In genomic region chr14:68708343-68708742, GRCh38 we compare ENCODE assay signal across 21 cellular contexts.
"Had no signal": no experiment of that assay in that cellular context is flagged by ENCODE, and none has a peak within 500 bp of the region (broad histone marks: within the 10 kb centered on the region; RNA-seq: fewer than 3 reads in every experiment).

No MANE protein-coding gene starts in this region.

- H3K27ac ChIP-seq: neural progenitor cell, SK-N-MC, spleen, transverse colon had no signal

- H3K36me3 Mint-ChIP-seq: activated naive CD8-positive, alpha-beta T cell treated with anti-CD3 and anti-CD28 coated beads, Interleukin-2, amount 10 ng/mL, durations not matched to agents 7 days and 5 days; immature natural killer cell; mesothelial cell of epicardium; naive thymus-derived CD8-positive, alpha-beta T cell had no signal

- H3K9me3 Mint-ChIP-seq: activated CD4-positive, alpha-beta memory T cell treated with anti-CD3 and anti-CD28 coated beads, Interleukin-2, amount 10 ng/mL, durations not matched to agents 7 days and 5 days; activated CD4-positive, alpha-beta T cell treated with anti-CD3 and anti-CD28 coated beads, Interleukin-2, amount 10 ng/mL, durations not matched to agents 24 days and 14 days; activated naive CD8-positive, alpha-beta T cell treated with anti-CD3 and anti-CD28 coated beads, Interleukin-2, amount 10 ng/mL, durations not matched to agents 7 days and 5 days; central memory CD8-positive, alpha-beta T cell; immature natural killer cell; mesothelial cell of epicardium; naive thymus-derived CD8-positive, alpha-beta T cell had no signal

- DNase-seq: activated CD4-positive, alpha-beta memory T cell treated with anti-CD3 and anti-CD28 coated beads, Interleukin-2, amount 10 ng/mL, durations not matched to agents 7 days and 5 days; activated CD4-positive, alpha-beta T cell treated with anti-CD3 and anti-CD28 coated beads, Interleukin-2, amount 10 ng/mL, durations not matched to agents 24 days and 14 days; activated naive CD4-positive, alpha-beta T cell; activated naive CD8-positive, alpha-beta T cell treated with anti-CD3 and anti-CD28 coated beads, Interleukin-2, amount 10 ng/mL, durations not matched to agents 7 days and 5 days; amniotic stem cell; immature natural killer cell; naive thymus-derived CD8-positive, alpha-beta T cell; posterior cingulate gyrus; sigmoid colon; spleen; stimulated activated CD4-positive, alpha-beta T cell treated with anti-CD3 and anti-CD28 coated beads, Interleukin-4, amount 100 ng/mL, for 1 hour; stimulated activated naive CD4-positive, alpha-beta T cell treated with Interleukin-2 at 50 U/mL for 16 hours; SW 1271; T-helper 17 cell; transverse colon had no signal

- ATAC-seq: naive thymus-derived CD8-positive, alpha-beta T cell; T-helper 17 cell had no signal

- H3K4me1 ChIP-seq: neural progenitor cell had no signal

- H2AFZ ChIP-seq: neural progenitor cell had no signal

- H3K9me3 ChIP-seq: breast epithelium, sigmoid colon, spleen, transverse colon had no signal

- H3K27me3 Mint-ChIP-seq: activated CD4-positive, alpha-beta T cell treated with anti-CD3 and anti-CD28 coated beads, Interleukin-2, amount 10 ng/mL, durations not matched to agents 24 days and 14 days; central memory CD8-positive, alpha-beta T cell; naive thymus-derived CD8-positive, alpha-beta T cell; T-helper 17 cell had no signal

- H3K4me3 Mint-ChIP-seq: activated CD4-positive, alpha-beta memory T cell treated with anti-CD3 and anti-CD28 coated beads, Interleukin-2, amount 10 ng/mL, durations not matched to agents 7 days and 5 days; activated CD4-positive, alpha-beta T cell treated with anti-CD3 and anti-CD28 coated beads, Interleukin-2, amount 10 ng/mL, durations not matched to agents 24 days and 14 days; activated naive CD8-positive, alpha-beta T cell treated with anti-CD3 and anti-CD28 coated beads, Interleukin-2, amount 10 ng/mL, durations not matched to agents 7 days and 5 days; central memory CD8-positive, alpha-beta T cell; immature natural killer cell; mesothelial cell of epicardium; naive thymus-derived CD8-positive, alpha-beta T cell; neural progenitor cell; T-helper 17 cell had no signal

- H3K4me2 ChIP-seq: neural progenitor cell had no signal

- H3K27me3 ChIP-seq: breast epithelium, neural progenitor cell, sigmoid colon, spleen, transverse colon had no signal

- H3K27ac Mint-ChIP-seq: activated CD4-positive, alpha-beta memory T cell treated with anti-CD3 and anti-CD28 coated beads, Interleukin-2, amount 10 ng/mL, durations not matched to agents 7 days and 5 days; activated CD4-positive, alpha-beta T cell treated with anti-CD3 and anti-CD28 coated beads, Interleukin-2, amount 10 ng/mL, durations not matched to agents 24 days and 14 days; activated naive CD8-positive, alpha-beta T cell treated with anti-CD3 and anti-CD28 coated beads, Interleukin-2, amount 10 ng/mL, durations not matched to agents 7 days and 5 days; mesothelial cell of epicardium; neural progenitor cell; T-helper 17 cell had no signal

- H3K36me3 ChIP-seq: breast epithelium, neural progenitor cell, sigmoid colon, spleen, transverse colon had no signal

- H3K4me3 ChIP-seq: breast epithelium, lung, neural progenitor cell, sigmoid colon, SK-N-MC, spleen, transverse colon had no signal
